19 cellular contexts compared by ENCODE assay signal in the genomic region with DNA sequence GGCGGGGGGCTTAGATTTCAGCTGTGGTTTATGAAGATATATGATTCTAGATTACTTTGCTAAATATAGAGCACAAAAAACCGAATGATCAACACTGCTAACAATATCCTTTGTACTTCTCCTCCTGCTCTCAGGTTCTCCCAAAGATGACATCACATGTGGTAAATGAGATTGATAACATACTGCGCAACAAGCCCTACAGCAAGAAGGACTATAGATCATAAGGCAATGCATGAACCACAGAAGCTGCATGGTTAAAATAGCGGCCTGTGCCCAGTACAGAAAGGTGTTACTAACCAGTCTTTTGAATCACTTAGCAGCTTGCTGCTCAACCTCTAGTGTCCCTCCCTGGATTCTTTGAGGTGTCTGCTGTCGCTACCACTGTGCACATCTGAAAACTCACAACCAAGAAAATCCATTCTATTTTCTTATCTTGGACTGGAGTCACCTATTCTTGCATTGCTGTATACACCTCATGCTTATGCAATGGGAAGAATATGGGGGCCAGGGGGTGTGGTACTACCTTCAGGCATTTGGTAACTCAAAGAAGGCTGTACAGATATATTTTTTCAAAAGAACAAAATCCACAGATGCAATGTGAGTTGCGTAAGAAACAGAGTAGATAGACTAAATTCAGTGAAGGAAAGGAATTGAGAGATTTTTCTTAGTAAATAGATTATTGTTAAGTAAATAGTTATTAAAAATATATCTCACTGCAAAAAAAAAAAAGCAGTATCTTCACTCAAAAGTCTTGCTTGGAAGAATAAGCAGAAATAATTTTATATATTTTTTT. TPM values are rescaled to one million over a fixed set of nuclear protein-coding genes. Genes with fewer than 3 reads are reported as not detected.
DNase-seq lines count a peak whose midpoint lies in the region; ATAC-seq and TF ChIP-seq lines count a peak whose summit lies in the region.
"Had no signal": no experiment of that assay in that cellular context is flagged by ENCODE, and none has a peak within 500 bp of the region (broad histone marks: within the 10 kb centered on the region; RNA-seq: fewer than 3 reads in every experiment).

No MANE protein-coding gene starts in this region.

- no peak for DNase-seq in activated naive CD4-positive, alpha-beta T cell treated with anti-CD3 and anti-CD28 coated beads, Interleukin-2, amount 50 U/mL, for 16 hours
- DNase-seq in PC-3 (no peak), fibroblast of mammary gland (ENCODE audit: low read depth) (peak; percentile 61), type B pancreatic cell (ENCODE audit: extremely low spot score, unreplicated experiment) (no peak), upper lobe of left lung (no peak), mesenteric fat pad (ENCODE audit: low spot score) (no peak), NCI-H1048 (lab: John Stamatoyannopoulos, UW) (no peak)
- DNase-seq: ACHN; activated CD4-positive, alpha-beta T cell treated with anti-CD3 and anti-CD28 coated beads for 36 hours; left cardiac atrium; mucosa of descending colon; NCI-H1436 treated with DMSO at 0.1 percent for 48 hours; NCI-H2227 treated with DMSO at 0.1 percent for 48 hours; NK-92 treated with Interleukin-12 subunit alpha and Interleukin-12 subunit beta, amount 100 ng/mL, for 24 hours; nucleus accumbens; stimulated activated CD4-positive, alpha-beta T cell treated with anti-CD3 and anti-CD28 coated beads, Interleukin-4, amount 100 ng/mL, for 1 hour; stimulated activated CD8-positive, alpha-beta memory T cell treated with anti-CD3 and anti-CD28 coated beads, Interleukin-4, amount 100 ng/mL, for 48 hours had no signal

- TF ChIP-seq CTCF in PC-3 (conservative IDR thresholded peaks at IDR 0.05; ENCODE audit: low read depth, low read length), result no peak
- no peak for TF ChIP-seq CTCF in fibroblast of mammary gland (conservative IDR thresholded peaks at IDR 0.05; ENCODE audit: control insufficient read depth, insufficient read depth, low read depth, low read length)
- no peak for TF ChIP-seq CTCF in type B pancreatic cell (conservative IDR thresholded peaks at IDR 0.05)
- no peak for TF ChIP-seq CTCF in upper lobe of left lung (IDR thresholded peaks at IDR 0.05)

- CTCF ChIA-PET in PC-3 (lab: Charles Lee), result interaction anchor here (0.6 to 2.0 kb wide), 3 partner anchors 137 to 563 kb away, joined by 4 to 7 read pairs (median 4); no protein-coding TSS in a partner anchor

- WGBS in upper lobe of left lung, 2 donors, result 88 to 90% methylated on average over 6 of the region's 6 CpGs

- H3K4me3 ChIP-seq in PC-3 (ENCODE audit: low read length) (no peak overlapping the region), fibroblast of mammary gland (ENCODE audit: control insufficient read depth, low read depth, low read length) (no peak overlapping the region), upper lobe of left lung (no peak overlapping the region)
- H3K4me3 ChIP-seq: mucosa of descending colon, SJSA1 had no signal

- H3K4me2 ChIP-seq in PC-3 (ENCODE audit: low read length), result no peak overlapping the region

- H3K4me1 ChIP-seq in PC-3 (ENCODE audit: insufficient read depth, low read length) (peaks cover 28% of the 10 kb centered on the region), upper lobe of left lung (peaks cover 0 to 14% (median 9%) of the 10 kb centered on the region in 4 donors)

- intact Hi-C loops in PC-3 (cut with micrococcal nuclease), result loop anchor here (5.0 kb wide), 2 partner anchors 281 to 326 kb away; no protein-coding TSS in a partner anchor

- no peaks in the 10 kb centered on the region for H3K27me3 Mint-ChIP-seq in activated naive CD4-positive, alpha-beta T cell treated with anti-CD3 and anti-CD28 coated beads, Interleukin-2, amount 50 U/mL, for 24 hours
- H3K27me3 Mint-ChIP-seq in type B pancreatic cell, result no peaks in the 10 kb centered on the region
- H3K27me3 Mint-ChIP-seq: activated CD4-positive, alpha-beta T cell treated with anti-CD3 and anti-CD28 coated beads for 36 hours had no signal

- H3K27ac ChIP-seq in PC-3 (ENCODE audit: low read length), result peak overlapping the region; percentile 79
- H3K27ac ChIP-seq in upper lobe of left lung, result no peak overlapping the region

- H3K9me3 ChIP-seq in PC-3 (ENCODE audit: low read length), result no peaks in the 10 kb centered on the region
- no peaks in the 10 kb centered on the region for H3K9me3 ChIP-seq in upper lobe of left lung
- H3K9me3 ChIP-seq: mucosa of descending colon, SJSA1 had no signal

- H4K20me1 ChIP-seq in PC-3 (ENCODE audit: low read length), result no peaks in the 10 kb centered on the region

- H2AFZ ChIP-seq in PC-3 (ENCODE audit: low read length), result no peak overlapping the region

- ATAC-seq in PC-3, result no peak
- ATAC-seq in upper lobe of left lung (ENCODE audit: low FRiP score in 2 of 2), result no peak
- ATAC-seq: activated CD4-positive, alpha-beta T cell treated with anti-CD3 and anti-CD28 coated beads for 36 hours had no signal

- peaks cover 12% of the 10 kb centered on the region for H3K36me3 Mint-ChIP-seq in activated naive CD4-positive, alpha-beta T cell treated with anti-CD3 and anti-CD28 coated beads, Interleukin-2, amount 50 U/mL, for 24 hours
- peaks cover 4% of the 10 kb centered on the region for H3K36me3 Mint-ChIP-seq in type B pancreatic cell

- no peak for TF ChIP-seq EP300 in upper lobe of left lung (IDR thresholded peaks at IDR 0.05)

- no peaks in the 10 kb centered on the region for H3F3A ChIP-seq in PC-3 (ENCODE audit: low read length, unreplicated experiment)

- no peak overlapping the region for H3K9ac ChIP-seq in PC-3 (ENCODE audit: low read length)

- no peaks in the 10 kb centered on the region for H3K9me3 Mint-ChIP-seq in activated naive CD4-positive, alpha-beta T cell treated with anti-CD3 and anti-CD28 coated beads, Interleukin-2, amount 50 U/mL, for 24 hours
- H3K9me3 Mint-ChIP-seq in type B pancreatic cell, result no peaks in the 10 kb centered on the region

- H3K4me3 Mint-ChIP-seq in activated naive CD4-positive, alpha-beta T cell treated with anti-CD3 and anti-CD28 coated beads, Interleukin-2, amount 50 U/mL, for 24 hours, result no peak overlapping the region
- H3K4me3 Mint-ChIP-seq in type B pancreatic cell, result no peak overlapping the region
- H3K4me3 Mint-ChIP-seq: activated CD4-positive, alpha-beta T cell treated with anti-CD3 and anti-CD28 coated beads for 36 hours had no signal

- BruUV-seq in PC-3 (replicated peaks; lab: Mats Ljungman, UMichigan), result no TSS peak

- peaks cover 4% of the 10 kb centered on the region for H3K4me1 Mint-ChIP-seq in activated naive CD4-positive, alpha-beta T cell treated with anti-CD3 and anti-CD28 coated beads, Interleukin-2, amount 50 U/mL, for 24 hours
- peaks cover 26% of the 10 kb centered on the region for H3K4me1 Mint-ChIP-seq in type B pancreatic cell (ENCODE audit: unreplicated experiment)

- H3K79me2 ChIP-seq in PC-3 (ENCODE audit: low read length), result no peaks in the 10 kb centered on the region

- no peaks in the 10 kb centered on the region for H3K9me2 ChIP-seq in PC-3 (replicated peaks; ENCODE audit: low read length)

- TF ChIP-seq POLR2A in upper lobe of left lung (IDR thresholded peaks at IDR 0.05), result no peak

- H3K27ac Mint-ChIP-seq in activated naive CD4-positive, alpha-beta T cell treated with anti-CD3 and anti-CD28 coated beads, Interleukin-2, amount 50 U/mL, for 24 hours, result peak overlapping the region; percentile 43
- peak overlapping the region; percentile 4 for H3K27ac Mint-ChIP-seq in type B pancreatic cell
- H3K27ac Mint-ChIP-seq: activated CD4-positive, alpha-beta T cell treated with anti-CD3 and anti-CD28 coated beads for 36 hours had no signal

- H3K36me3 ChIP-seq in PC-3 (ENCODE audit: low read depth, low read length) (peaks cover 19% of the 10 kb centered on the region), upper lobe of left lung (peaks cover 0 to 37% (median 12%) of the 10 kb centered on the region in 4 donors)

- no peaks in the 10 kb centered on the region for H3K27me3 ChIP-seq in PC-3 (ENCODE audit: low read length)
- H3K27me3 ChIP-seq in upper lobe of left lung, result no peaks in the 10 kb centered on the region
- H3K27me3 ChIP-seq: SJSA1 had no signal

- POLR2A ChIA-PET in PC-3 (lab: Charles Lee; ENCODE audit: unreplicated experiment), result no interaction called here

RNA-seq across cellular contexts. Expression of gene SSR3, which starts 18.2 kb away (rescaled TPM):
- total RNA-seq in PC-3 (2014; rRNA removed), result 171 and 178 TPM in 2 replicates
- total RNA-seq in type B pancreatic cell (ENCODE audit: low replicate concordance), result 141 and 170 TPM in 2 replicates
- total RNA-seq in upper lobe of left lung, result 100 to 1,000 TPM in 4 of 6 donors, 10 to 100 TPM in 2; 25.1 to 178 (median 132) TPM
- 196 TPM for total RNA-seq in mesenteric fat pad
